ENCODE assay signal across 8 cellular contexts in the genomic region with DNA sequence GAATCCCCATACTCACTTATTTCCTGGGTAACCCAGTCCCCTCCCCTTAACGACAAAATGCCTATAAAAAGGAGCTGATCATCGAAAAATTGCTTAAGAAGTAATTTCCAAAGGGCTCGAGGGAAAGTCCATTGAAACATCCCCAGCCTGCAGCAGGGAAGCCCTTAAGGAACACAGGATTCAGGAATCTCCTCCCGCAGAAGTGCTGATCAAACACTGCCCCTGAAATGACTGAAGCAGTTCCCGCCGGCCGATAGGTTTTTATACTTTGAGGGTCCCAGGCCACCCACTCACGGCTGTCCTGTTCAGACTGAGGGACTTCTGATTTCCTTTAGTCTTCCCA. TPM values are rescaled to one million over a fixed set of nuclear protein-coding genes. Genes with fewer than 3 reads are reported as not detected.
DNase-seq lines count a peak whose midpoint lies in the region; ATAC-seq and TF ChIP-seq lines count a peak whose summit lies in the region.

No MANE protein-coding gene starts in this region.

- peaks cover 0 to under 1% of the 10 kb centered on the region in 2 experiments; a peak in 1 of 4 replicates for H3K36me3 ChIP-seq in HCT116 (ENCODE audit: control insufficient read depth in 1 of 2, insufficient read depth in 2 of 2, low read length in 2 of 2)
- H3K36me3 ChIP-seq in hepatocyte (replicated peaks; ENCODE audit: insufficient read depth, low read depth): no peaks in the 10 kb centered on the region

- peak overlapping the region; percentile 86 for H3K9ac ChIP-seq in HCT116 (ENCODE audit: low read length)

- H3K27ac Mint-ChIP-seq in activated B cell treated with CpG ODN at 0.5 μM for 24 hours: peak overlapping the region; percentile 98
- H3K27ac Mint-ChIP-seq in stimulated activated memory B cell treated with anti-CD40 and anti-IgM and Interleukin-4, amounts not matched to agents 10 μg/mL and 1 μg/mL and 100 μg/mL, for 72 hours: peak overlapping the region; percentile 98

- peaks cover 46% of the 10 kb centered on the region for H3K79me2 ChIP-seq in HCT116 (ENCODE audit: insufficient read depth, low read length)
- H3K79me2 ChIP-seq in hepatocyte: peaks cover 63% of the 10 kb centered on the region

- TF ChIP-seq CTCF in HCT116 (IDR thresholded peaks at IDR 0.05 in 2 of 3, conservative IDR thresholded peaks at IDR 0.05 in 1 of 3; ENCODE audit: borderline replicate concordance in 1 of 3, insufficient read depth in 1 of 3, low read depth in 2 of 3, low read length in 2 of 3) (no peak), activated B cell treated with CpG ODN at 0.5 μM for 24 hours (IDR thresholded peaks at IDR 0.05) (no peak), hepatocyte (IDR thresholded peaks at IDR 0.05; ENCODE audit: poor library complexity) (no peak), GM13977 (IDR thresholded peaks at IDR 0.05; ENCODE audit: extremely low read depth, insufficient read depth, missing control alignments) (no peak)

- no peak for ATAC-seq in HCT116
- no peak for ATAC-seq in activated B cell treated with CpG ODN at 0.5 μM for 24 hours (ENCODE audit: low read depth)
- no peak for ATAC-seq in stimulated activated memory B cell treated with anti-CD40 and anti-IgM and Interleukin-4, amounts not matched to agents 10 μg/mL and 1 μg/mL and 100 μg/mL, for 72 hours
- no peak for ATAC-seq in HG03571 (IDR thresholded peaks at IDR 0.05; ENCODE audit: unreplicated experiment)
- ATAC-seq in HG02623 (IDR thresholded peaks at IDR 0.05; ENCODE audit: unreplicated experiment): no peak

- peak overlapping the region; percentile 99 for H3K4me3 Mint-ChIP-seq in activated B cell treated with CpG ODN at 0.5 μM for 24 hours
- peak overlapping the region; percentile 97 for H3K4me3 Mint-ChIP-seq in stimulated activated memory B cell treated with anti-CD40 and anti-IgM and Interleukin-4, amounts not matched to agents 10 μg/mL and 1 μg/mL and 100 μg/mL, for 72 hours

- POLR2A ChIA-PET in HCT116 (lab: Charles Lee) (interaction anchor here (1.0 to 2.0 kb wide), 5 partner anchors 8 to 27 kb away, joined by 3 to 9 read pairs (median 5); partner anchors contain the start of gene SLC2A8), activated B cell treated with CpG ODN at 0.5 μM for 24 hours (lab: Charles Lee) (interaction anchor here (1.0 to 2.5 kb wide), 9 partner anchors 10 to 1129 kb away, joined by 3 to 39 read pairs (median 6); partner anchors contain the start of genes LRSAM1, RPL12, SLC2A8 and SPTAN1)

- H3K4me1 Mint-ChIP-seq in activated B cell treated with CpG ODN at 0.5 μM for 24 hours: peaks cover 46% of the 10 kb centered on the region
- peaks cover 50% of the 10 kb centered on the region for H3K4me1 Mint-ChIP-seq in stimulated activated memory B cell treated with anti-CD40 and anti-IgM and Interleukin-4, amounts not matched to agents 10 μg/mL and 1 μg/mL and 100 μg/mL, for 72 hours

- intact Hi-C loops in HCT116 (cut with micrococcal nuclease): no loop called here
- intact Hi-C loops in activated B cell treated with CpG ODN at 0.5 μM for 24 hours (cut with micrococcal nuclease): no loop called here

- H3K36me3 Mint-ChIP-seq in activated B cell treated with CpG ODN at 0.5 μM for 24 hours (ENCODE audit: low read depth): peaks cover 23% of the 10 kb centered on the region
- H3K36me3 Mint-ChIP-seq in stimulated activated memory B cell treated with anti-CD40 and anti-IgM and Interleukin-4, amounts not matched to agents 10 μg/mL and 1 μg/mL and 100 μg/mL, for 72 hours: peaks cover 21% of the 10 kb centered on the region

- H4K20me1 ChIP-seq in HCT116 (ENCODE audit: insufficient read depth): no peaks in the 10 kb centered on the region
- H4K20me1 ChIP-seq in hepatocyte (ENCODE audit: insufficient read depth, poor library complexity, severe bottlenecking): no peaks in the 10 kb centered on the region

- in situ Hi-C loops in GM13977 (cut with MboI; ENCODE audit: low pct_unique_long_range_greater_than_20kb, low sequenced_read_pairs, unreplicated experiment): loop anchor here (10.0 kb wide), 1 partner anchor 209 kb away; no protein-coding TSS in a partner anchor

- no peaks in the 10 kb centered on the region for H3K27me3 ChIP-seq in HCT116 (ENCODE audit: insufficient read depth, low read length)
- no peaks in the 10 kb centered on the region for H3K27me3 ChIP-seq in hepatocyte

- TF ChIP-seq RAD21 in HCT116 (IDR thresholded peaks at IDR 0.05; ENCODE audit: low read depth): no peak

- H3K9me3 Mint-ChIP-seq in activated B cell treated with CpG ODN at 0.5 μM for 24 hours: no peaks in the 10 kb centered on the region
- no peaks in the 10 kb centered on the region for H3K9me3 Mint-ChIP-seq in stimulated activated memory B cell treated with anti-CD40 and anti-IgM and Interleukin-4, amounts not matched to agents 10 μg/mL and 1 μg/mL and 100 μg/mL, for 72 hours

- H3K9me2 ChIP-seq in HCT116 (ENCODE audit: insufficient read depth): no peaks in the 10 kb centered on the region
- no peaks in the 10 kb centered on the region for H3K9me2 ChIP-seq in hepatocyte (replicated peaks; ENCODE audit: insufficient read depth)

- peak overlapping the region; percentile 98 to 99 for H3K4me3 ChIP-seq in HCT116 (replicated peaks in 1 of 2; ENCODE audit: low read depth in 1 of 2, low read length in 2 of 2)
- H3K4me3 ChIP-seq in hepatocyte: peak overlapping the region; percentile 50

- TF ChIP-seq POLR2A in HCT116 (IDR thresholded peaks at IDR 0.05; ENCODE audit: borderline replicate concordance, extremely low read depth, insufficient read depth, insufficient read length): no peak

- H2AFZ ChIP-seq in HCT116 (ENCODE audit: low read depth, low read length, poor library complexity, severe bottlenecking): peak overlapping the region; percentile 63
- peak overlapping the region; percentile 66 for H2AFZ ChIP-seq in hepatocyte

- WGBS in hepatocyte (ENCODE audit: low lambda C conversion rate, missing lambda C conversion rate): 2% methylated on average over 8 of the region's 8 CpGs

- no peaks in the 10 kb centered on the region for H3K27me3 Mint-ChIP-seq in activated B cell treated with CpG ODN at 0.5 μM for 24 hours
- no peaks in the 10 kb centered on the region for H3K27me3 Mint-ChIP-seq in stimulated activated memory B cell treated with anti-CD40 and anti-IgM and Interleukin-4, amounts not matched to agents 10 μg/mL and 1 μg/mL and 100 μg/mL, for 72 hours

- H3K9me3 ChIP-seq in HCT116 (ENCODE audit: control insufficient read depth in 1 of 2, insufficient read depth in 1 of 2, low read depth in 1 of 2, low read length in 2 of 2) (no peaks in the 10 kb centered on the region), hepatocyte (ENCODE audit: low read depth) (no peaks in the 10 kb centered on the region)

- peak overlapping the region; percentile 92 for H3K27ac ChIP-seq in HCT116 (ENCODE audit: low read depth, low read length)
- peak overlapping the region; percentile 90 for H3K27ac ChIP-seq in hepatocyte

- H3K4me2 ChIP-seq in HCT116 (ENCODE audit: low read length): peak overlapping the region; percentile 97
- H3K4me2 ChIP-seq in hepatocyte: peak overlapping the region; percentile 94

- CTCF ChIA-PET in HCT116 (lab: Charles Lee): interaction anchor here (1.0 to 1.6 kb wide), 3 partner anchors 11 to 483 kb away, joined by 3 to 4 read pairs (median 3); partner anchors contain the start of gene SLC2A8
- CTCF ChIA-PET in activated B cell treated with CpG ODN at 0.5 μM for 24 hours (lab: Charles Lee): interaction anchor here (1.3 kb wide), 1 partner anchor 209 kb away, joined by 3 read pairs; no protein-coding TSS in a partner anchor

- DNase-seq in HCT116 (ENCODE audit: low read depth, low spot score) (no peak), activated B cell treated with CpG ODN at 0.5 μM for 24 hours (no peak), hepatocyte (ENCODE audit: low spot score) (no peak), GM13977 (ENCODE audit: low spot score) (no peak)
- DNase-seq in activated CD4-positive, alpha-beta T cell treated with anti-CD3 and anti-CD28 coated beads for 48 hours: no peak

- BruUV-seq in HCT116 (replicated peaks; lab: Mats Ljungman, UMichigan): TSS peak; percentile 83

- RAD21 ChIA-PET in HCT116 (lab: Charles Lee; ENCODE audit: low non-redundant PET in 1 of 2, low total read pairs in 2 of 2, uncharacterized antibody in 2 of 2, unreplicated experiment in 2 of 2): no interaction called here

- peaks cover 3 to 34% of the 10 kb centered on the region in 2 experiments; a peak in 3 of 4 replicates for H3K4me1 ChIP-seq in HCT116 (ENCODE audit: control insufficient read depth in 1 of 2, insufficient read depth in 2 of 2, low read length in 2 of 2)
- peaks cover 22% of the 10 kb centered on the region for H3K4me1 ChIP-seq in hepatocyte (ENCODE audit: insufficient read depth)

TF ChIP-seq in HCT116, 20 proteins besides CTCF, POLR2A, EP300 and RAD21 (continues in another document):
- no peak for TF ChIP-seq JUND (IDR thresholded peaks at IDR 0.05)
- no peak for TF ChIP-seq ELF1 (IDR thresholded peaks at IDR 0.05; ENCODE audit: borderline replicate concordance, low read depth)
- no peak for TF ChIP-seq POLR2AphosphoS5 (IDR thresholded peaks at IDR 0.05; ENCODE audit: low read depth, low read length)
- TF ChIP-seq YY1 (IDR thresholded peaks at IDR 0.05; ENCODE audit: extremely low read depth, insufficient replicate concordance, low read depth, low read length): no peak

RNA-seq across cellular contexts. Expression of gene ZNF79, which starts 0.6 kb away (rescaled TPM):
- 5.3 TPM for total RNA-seq in HCT116 (2021; ENCODE audit: unreplicated experiment)
- 2.2 and 3.0 TPM in 2 replicates for polyA plus RNA-seq in HCT116 (2012)
- 13.5 and 14.0 TPM in 2 replicates for total RNA-seq in activated B cell treated with CpG ODN at 0.5 μM for 24 hours
- 8.3 and 9.0 TPM in 2 replicates for total RNA-seq in hepatocyte
- 3.8 and 6.0 TPM in 2 replicates for polyA plus RNA-seq in hepatocyte

RNA-seq across cellular contexts. Expression of gene SLC2A8, which starts 26.6 kb away (rescaled TPM):
- total RNA-seq in HCT116 (2021; ENCODE audit: unreplicated experiment) (16.8 TPM), activated B cell treated with CpG ODN at 0.5 μM for 24 hours (13.4 and 17.1 TPM in 2 replicates), hepatocyte (91.7 and 99.7 TPM in 2 replicates)
- polyA plus RNA-seq in HCT116 (2012): 14.7 and 15.3 TPM in 2 replicates
- 138 and 145 TPM in 2 replicates for polyA plus RNA-seq in hepatocyte

RNA-seq across cellular contexts. Expression of gene RPL12, which starts 27.6 kb away (rescaled TPM):
- total RNA-seq in HCT116 (2021; ENCODE audit: unreplicated experiment): 2,679 TPM
- polyA plus RNA-seq in HCT116 (2012): 5,001 and 5,019 TPM in 2 replicates
- total RNA-seq in activated B cell treated with CpG ODN at 0.5 μM for 24 hours: 2,278 and 2,307 TPM in 2 replicates
- total RNA-seq in hepatocyte: 1,720 and 2,202 TPM in 2 replicates
- polyA plus RNA-seq in hepatocyte: 392 and 417 TPM in 2 replicates

RNA-seq across cellular contexts. Expression of gene LRSAM1, which starts 27.7 kb away (rescaled TPM):
- total RNA-seq in HCT116 (2021; ENCODE audit: unreplicated experiment): 25.9 TPM
- polyA plus RNA-seq in HCT116 (2012): 21.0 and 23.3 TPM in 2 replicates
- total RNA-seq in activated B cell treated with CpG ODN at 0.5 μM for 24 hours: 19.4 and 23.9 TPM in 2 replicates
- 6.8 and 10.7 TPM in 2 replicates for total RNA-seq in hepatocyte
- polyA plus RNA-seq in hepatocyte: 19.4 and 22.1 TPM in 2 replicates
